ENCODE assay signal across 8 cellular contexts in genomic region chr1:109282497-109282951, GRCh38. TPM values are rescaled to one million over a fixed set of nuclear protein-coding genes. Genes with fewer than 3 reads are reported as not detected.
A peak's percentile ranks its signal among the peaks of the same experiment; 100 is the strongest.
DNase-seq lines count a peak whose midpoint lies in the region; ATAC-seq and TF ChIP-seq lines count a peak whose summit lies in the region.

No MANE protein-coding gene starts in this region.

- peak overlapping the region; percentile 62 to 88 for H3K9ac ChIP-seq in colonic mucosa (ENCODE audit: low read depth in 2 of 2, low read length in 2 of 2)

- H3K27ac ChIP-seq in colonic mucosa = peak overlapping the region; percentile 93

- H3K27me3 ChIP-seq in colonic mucosa = no peaks in the 10 kb centered on the region

- H3K27ac Mint-ChIP-seq in naive thymus-derived CD8-positive, alpha-beta T cell = peak overlapping the region in 9 of 10 donors; percentile 42 to 96 (median 91)

- peaks cover 3 to 23% (median 17%) of the 10 kb centered on the region in 4 donors for H3K4me1 Mint-ChIP-seq in naive thymus-derived CD8-positive, alpha-beta T cell

- intact Hi-C loops in colonic mucosa (cut with DNase I) = loop anchor here (5.0 kb wide), 1 partner anchor 115 kb away; the partner anchor contains the start of gene SORT1

- H3K4me3 ChIP-seq in AG10803 (ENCODE audit: low read length) = peak overlapping the region; percentile 93
- peak overlapping the region; percentile 88 for H3K4me3 ChIP-seq in Jurkat, Clone E6-1 (ENCODE audit: low read length)
- H3K4me3 ChIP-seq in colonic mucosa = peak overlapping the region; percentile 57

- peaks cover 0 to 3% (median 0%) of the 10 kb centered on the region in 5 donors for H3K27me3 Mint-ChIP-seq in naive thymus-derived CD8-positive, alpha-beta T cell

- H3K36me3 ChIP-seq in colonic mucosa = no peaks in the 10 kb centered on the region

- H3K4me3 Mint-ChIP-seq in naive thymus-derived CD8-positive, alpha-beta T cell = peak overlapping the region; percentile 86 to 100 (median 98)

- no peak for ATAC-seq in naive thymus-derived CD8-positive, alpha-beta T cell
- no peak for ATAC-seq in GM21390 (IDR thresholded peaks at IDR 0.05; ENCODE audit: unreplicated experiment)

- TF ChIP-seq CTCF in AG10803 (conservative IDR thresholded peaks at IDR 0.05; ENCODE audit: low read length) = no peak
- TF ChIP-seq CTCF in colonic mucosa (IDR thresholded peaks at IDR 0.05) = no peak

- H3K36me3 Mint-ChIP-seq in naive thymus-derived CD8-positive, alpha-beta T cell = no peaks in the 10 kb centered on the region

- no peaks in the 10 kb centered on the region for H3K9me3 ChIP-seq in colonic mucosa

- POLR2A ChIA-PET in naive thymus-derived CD8-positive, alpha-beta T cell (lab: Charles Lee) = interaction anchor here (0.6 to 2.4 kb wide), 8 partner anchors 19 to 201 kb away, joined by 3 to 11 read pairs (median 4); partner anchors contain the start of genes ATXN7L2, PSMA5, SARS1 and SORT1

- H3K4me1 ChIP-seq in colonic mucosa = peaks cover 12% of the 10 kb centered on the region

- H3K9me3 Mint-ChIP-seq in naive thymus-derived CD8-positive, alpha-beta T cell = no peaks in the 10 kb centered on the region

- DNase-seq in AG10803 (ENCODE audit: low read depth) (no peak), colonic mucosa (peak; percentile 36), germinal center (ENCODE audit: low spot score) (no peak), GF-D8 (lab: John Stamatoyannopoulos, UW) (no peak), NCI-H2081 treated with DMSO at 0.1 percent for 48 hours (lab: John Stamatoyannopoulos, UW) (no peak)
- no peak for DNase-seq in Jurkat, Clone E6-1 (ENCODE audit: low read depth, low spot score)
- no peak for DNase-seq in naive thymus-derived CD8-positive, alpha-beta T cell

RNA-seq across cellular contexts. Expression of gene PSRC1, which starts 0.4 kb away (rescaled TPM):
- polyA plus RNA-seq in Jurkat, Clone E6-1 (2012; ENCODE audit: insufficient read depth, insufficient read length) = 39.1 TPM
- total RNA-seq in colonic mucosa = 10 to 100 TPM in 1 of 2 donors, 1 to 10 TPM in 1; 6.5 to 36.0 TPM
- total RNA-seq in naive thymus-derived CD8-positive, alpha-beta T cell = under 1 TPM in 1 of 2 experiments, not detected in 1; 0.31 TPM
- under 1 TPM in 1 of 3 donors, not detected in 2; 0.89 TPM for polyA plus RNA-seq in naive thymus-derived CD8-positive, alpha-beta T cell

RNA-seq across cellular contexts. Expression of gene MYBPHL, which starts 24.3 kb away (rescaled TPM):
- not detected for polyA plus RNA-seq in Jurkat, Clone E6-1 (2012; ENCODE audit: insufficient read depth, insufficient read length)
- total RNA-seq in colonic mucosa = not detected
- not detected for total RNA-seq in naive thymus-derived CD8-positive, alpha-beta T cell
- polyA plus RNA-seq in naive thymus-derived CD8-positive, alpha-beta T cell = not detected

RNA-seq across cellular contexts. Expression of gene CELSR2, which starts 33.2 kb away (rescaled TPM):
- polyA plus RNA-seq in Jurkat, Clone E6-1 (2012; ENCODE audit: insufficient read depth, insufficient read length) = 13.5 TPM
- 1 to 10 TPM; 4.2 to 6.1 TPM for total RNA-seq in colonic mucosa
- total RNA-seq in naive thymus-derived CD8-positive, alpha-beta T cell = 1 to 10 TPM; 5.4 to 6.8 TPM
- under 1 TPM; 0.20 to 0.94 (median 0.30) TPM for polyA plus RNA-seq in naive thymus-derived CD8-positive, alpha-beta T cell

Comparison
In these comparisons a context has a peak if more than half of its experiments do, and no peak if none do; other contexts are left out.
1. RNA of gene PSRC1, which starts 0.4 kb away (total RNA-seq): 6.5 to 36.0 TPM in colonic mucosa; 0.31 TPM in naive thymus-derived CD8-positive, alpha-beta T cell; every median in the first group is over 4 times any median in the second.
2. Peak in every context shown above with its lines, with median percentiles within 50 percentile points of each other: H3K4me3 ChIP-seq.